24 cellular contexts compared by ENCODE assay signal in the genomic region with DNA sequence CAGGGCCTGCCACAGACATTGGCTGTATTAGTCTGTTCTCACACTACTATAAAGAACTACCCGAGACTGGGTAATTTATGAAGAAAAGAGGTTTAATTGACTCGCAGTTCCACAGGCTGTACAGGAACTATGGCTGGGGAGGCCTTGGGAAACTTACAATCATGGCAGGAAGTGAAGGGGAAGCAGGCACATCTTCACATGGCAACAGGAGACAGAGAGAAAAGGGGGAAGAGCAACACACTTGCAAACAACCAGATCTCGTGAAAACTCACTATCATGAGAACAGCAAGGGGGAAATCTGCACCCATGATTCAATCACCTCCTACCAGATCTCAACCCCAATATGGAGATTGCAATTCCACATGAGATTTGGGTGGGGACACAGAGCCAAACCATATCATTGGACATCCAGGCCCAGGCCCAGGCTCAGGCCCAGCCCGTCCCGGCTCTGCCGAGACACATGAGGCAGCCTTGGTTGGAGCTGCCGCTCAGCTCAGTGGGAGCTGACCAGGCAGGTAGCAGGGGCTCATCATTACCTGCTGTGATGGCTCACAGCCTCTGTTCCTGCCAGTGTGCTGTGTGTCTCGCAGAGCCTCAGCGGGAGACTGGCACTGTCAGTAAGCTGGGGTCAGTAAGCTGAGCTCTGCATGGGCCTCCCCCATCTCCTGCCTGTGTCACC. TPM values are rescaled to one million over a fixed set of nuclear protein-coding genes. Genes with fewer than 3 reads are reported as not detected.
DNase-seq lines count a peak whose midpoint lies in the region; ATAC-seq, FAIRE-seq and TF ChIP-seq lines count a peak whose summit lies in the region.
"Had no signal": no experiment of that assay in that cellular context is flagged by ENCODE, and none has a peak within 500 bp of the region (broad histone marks: within the 10 kb centered on the region; RNA-seq: fewer than 3 reads in every experiment).

No MANE protein-coding gene starts in this region.

- intact Hi-C loops in dendritic cell treated with granulocyte-macrophage colony-stimulating factor and Interleukin-4, amounts not matched to agents 40 ng/mL and 50 ng/mL, for 4 days (cut with micrococcal nuclease): no loop called here

- ATAC-seq in activated naive CD8-positive, alpha-beta T cell treated with anti-CD3 and anti-CD28 coated beads, Interleukin-2, amount 10 ng/mL, durations not matched to agents 7 days and 5 days (ENCODE audit: low read depth): no peak
- no peak for ATAC-seq in activated naive CD8-positive, alpha-beta T cell treated with anti-CD3 and anti-CD28 coated beads, Interleukin-2, amount 50 U/mL, for 24 hours
- ATAC-seq in SK-N-SH treated with all-trans-retinoic acid at 6 μM for 48 hours: no peak
- ATAC-seq: K562, Panc1 had no signal

- POLR2A ChIA-PET in activated naive CD8-positive, alpha-beta T cell treated with anti-CD3 and anti-CD28 coated beads, Interleukin-2, amount 10 ng/mL, durations not matched to agents 7 days and 5 days (lab: Charles Lee): interaction anchor here (0.9 to 1.3 kb wide), 2 partner anchors 8 to 11 kb away, joined by 3 to 4 read pairs; partner anchors contain the start of gene RALB

- H3K4me3 Mint-ChIP-seq in activated naive CD8-positive, alpha-beta T cell treated with anti-CD3 and anti-CD28 coated beads, Interleukin-2, amount 10 ng/mL, durations not matched to agents 7 days and 5 days: no peak overlapping the region
- no peak overlapping the region for H3K4me3 Mint-ChIP-seq in activated naive CD8-positive, alpha-beta T cell treated with anti-CD3 and anti-CD28 coated beads, Interleukin-2, amount 50 U/mL, for 24 hours
- H3K4me3 Mint-ChIP-seq in dendritic cell treated with granulocyte-macrophage colony-stimulating factor and Interleukin-4, amounts not matched to agents 40 ng/mL and 50 ng/mL, for 4 days: no peak overlapping the region
- H3K4me3 Mint-ChIP-seq in type B pancreatic cell: peak overlapping the region; percentile 8

- peaks cover 16% of the 10 kb centered on the region for H3K27me3 Mint-ChIP-seq in activated naive CD8-positive, alpha-beta T cell treated with anti-CD3 and anti-CD28 coated beads, Interleukin-2, amount 10 ng/mL, durations not matched to agents 7 days and 5 days
- H3K27me3 Mint-ChIP-seq in activated naive CD8-positive, alpha-beta T cell treated with anti-CD3 and anti-CD28 coated beads, Interleukin-2, amount 50 U/mL, for 24 hours: peaks cover 20% of the 10 kb centered on the region
- H3K27me3 Mint-ChIP-seq in dendritic cell treated with granulocyte-macrophage colony-stimulating factor and Interleukin-4, amounts not matched to agents 40 ng/mL and 50 ng/mL, for 4 days: peaks cover 20% of the 10 kb centered on the region
- no peaks in the 10 kb centered on the region for H3K27me3 Mint-ChIP-seq in type B pancreatic cell

- no peaks in the 10 kb centered on the region for H3K27me3 ChIP-seq in mucosa of rectum (ENCODE audit: control insufficient read depth in 2 of 2, insufficient read depth in 2 of 2, low read length in 2 of 2)
- peaks cover 0 to 3% of the 10 kb centered on the region in 2 donors for H3K27me3 ChIP-seq in small intestine (ENCODE audit: control insufficient read depth in 2 of 2, insufficient read depth in 2 of 2, low read length in 2 of 2)
- H3K27me3 ChIP-seq: MG63 had no signal

- no peak for FAIRE-seq in small intestine (lab: Jason Lieb, UNC)
- FAIRE-seq: G401.6, GM12892, H54, K562 had no signal

- DNase-seq in activated naive CD8-positive, alpha-beta T cell treated with anti-CD3 and anti-CD28 coated beads, Interleukin-2, amount 10 ng/mL, durations not matched to agents 7 days and 5 days: no peak
- DNase-seq in activated naive CD8-positive, alpha-beta T cell treated with anti-CD3 and anti-CD28 coated beads, Interleukin-2, amount 50 U/mL, for 24 hours: no peak
- DNase-seq in type B pancreatic cell (ENCODE audit: extremely low spot score, unreplicated experiment): no peak
- no peak for DNase-seq in small intestine
- DNase-seq in glomerular visceral epithelial cell (ENCODE audit: extremely low spot score): no peak
- DNase-seq: AML-193; CD8-positive, alpha-beta memory T cell; MG63; NCI-H1417 treated with DMSO at 0.1 percent for 48 hours; NCI-H2029; NCI-H2227 treated with DMSO at 0.1 percent for 48 hours; NCI-H510A; NCI-H748 treated with DMSO at 0.1 percent for 48 hours; NK-92 treated with Interleukin-12 subunit alpha and Interleukin-12 subunit beta, amount 100 ng/mL, for 24 hours; SIG-M5; SK-N-SH had no signal

- H3K4me3 ChIP-seq in mucosa of rectum (ENCODE audit: low read length in 2 of 2) (no peak overlapping the region), small intestine (ENCODE audit: low read depth in 1 of 2, low read length in 2 of 2) (no peak overlapping the region)
- H3K4me3 ChIP-seq: K562, MG63 had no signal

- H3K27ac Mint-ChIP-seq in activated naive CD8-positive, alpha-beta T cell treated with anti-CD3 and anti-CD28 coated beads, Interleukin-2, amount 10 ng/mL, durations not matched to agents 7 days and 5 days: peak overlapping the region; percentile 19
- H3K27ac Mint-ChIP-seq in activated naive CD8-positive, alpha-beta T cell treated with anti-CD3 and anti-CD28 coated beads, Interleukin-2, amount 50 U/mL, for 24 hours: no peak overlapping the region
- H3K27ac Mint-ChIP-seq in dendritic cell treated with granulocyte-macrophage colony-stimulating factor and Interleukin-4, amounts not matched to agents 40 ng/mL and 50 ng/mL, for 4 days: peak overlapping the region; percentile 87
- H3K27ac Mint-ChIP-seq in type B pancreatic cell: peak overlapping the region; percentile 85

- H3K4me1 Mint-ChIP-seq in activated naive CD8-positive, alpha-beta T cell treated with anti-CD3 and anti-CD28 coated beads, Interleukin-2, amount 10 ng/mL, durations not matched to agents 7 days and 5 days: peaks cover 20% of the 10 kb centered on the region
- peaks cover 4% of the 10 kb centered on the region for H3K4me1 Mint-ChIP-seq in activated naive CD8-positive, alpha-beta T cell treated with anti-CD3 and anti-CD28 coated beads, Interleukin-2, amount 50 U/mL, for 24 hours
- H3K4me1 Mint-ChIP-seq in dendritic cell treated with granulocyte-macrophage colony-stimulating factor and Interleukin-4, amounts not matched to agents 40 ng/mL and 50 ng/mL, for 4 days (ENCODE audit: low read depth): peaks cover 39% of the 10 kb centered on the region
- peaks cover 45% of the 10 kb centered on the region for H3K4me1 Mint-ChIP-seq in type B pancreatic cell (ENCODE audit: unreplicated experiment)
- H3K4me1 Mint-ChIP-seq: CD8-positive, alpha-beta memory T cell had no signal

- WGBS in small intestine, 3 donors: 97 to 98% (median 97%) methylated on average over 9 of the region's 9 CpGs

- H3K36me3 ChIP-seq in mucosa of rectum (ENCODE audit: control insufficient read depth in 2 of 2, insufficient read depth in 2 of 2, low read length in 2 of 2) (no peaks in the 10 kb centered on the region), small intestine (ENCODE audit: control insufficient read depth in 2 of 2, insufficient read depth in 2 of 2, low read length in 2 of 2) (no peaks in the 10 kb centered on the region)
- H3K36me3 ChIP-seq: MG63 had no signal

- no peaks in the 10 kb centered on the region for H3K9me3 ChIP-seq in mucosa of rectum (ENCODE audit: control insufficient read depth in 2 of 2, low read length in 2 of 2)
- H3K9me3 ChIP-seq in small intestine (ENCODE audit: control insufficient read depth, low read depth): no peaks in the 10 kb centered on the region
- H3K9me3 ChIP-seq: MG63, SK-N-SH had no signal

- H3K9me3 Mint-ChIP-seq in activated naive CD8-positive, alpha-beta T cell treated with anti-CD3 and anti-CD28 coated beads, Interleukin-2, amount 10 ng/mL, durations not matched to agents 7 days and 5 days: peaks cover 8% of the 10 kb centered on the region
- peaks cover 5% of the 10 kb centered on the region for H3K9me3 Mint-ChIP-seq in activated naive CD8-positive, alpha-beta T cell treated with anti-CD3 and anti-CD28 coated beads, Interleukin-2, amount 50 U/mL, for 24 hours
- H3K9me3 Mint-ChIP-seq in dendritic cell treated with granulocyte-macrophage colony-stimulating factor and Interleukin-4, amounts not matched to agents 40 ng/mL and 50 ng/mL, for 4 days: peaks cover 12% of the 10 kb centered on the region
- no peaks in the 10 kb centered on the region for H3K9me3 Mint-ChIP-seq in type B pancreatic cell
- H3K9me3 Mint-ChIP-seq: CD8-positive, alpha-beta memory T cell had no signal

- H3K36me3 Mint-ChIP-seq in activated naive CD8-positive, alpha-beta T cell treated with anti-CD3 and anti-CD28 coated beads, Interleukin-2, amount 10 ng/mL, durations not matched to agents 7 days and 5 days: peaks cover 4% of the 10 kb centered on the region
- no peaks in the 10 kb centered on the region for H3K36me3 Mint-ChIP-seq in activated naive CD8-positive, alpha-beta T cell treated with anti-CD3 and anti-CD28 coated beads, Interleukin-2, amount 50 U/mL, for 24 hours (ENCODE audit: low read depth)
- peaks cover 13% of the 10 kb centered on the region for H3K36me3 Mint-ChIP-seq in dendritic cell treated with granulocyte-macrophage colony-stimulating factor and Interleukin-4, amounts not matched to agents 40 ng/mL and 50 ng/mL, for 4 days (ENCODE audit: low read depth)
- H3K36me3 Mint-ChIP-seq in type B pancreatic cell: no peaks in the 10 kb centered on the region

- peak overlapping the region; percentile 83 to 88 for H3K27ac ChIP-seq in mucosa of rectum (ENCODE audit: low read depth in 2 of 2, low read length in 2 of 2)
- H3K27ac ChIP-seq in small intestine (ENCODE audit: low read depth in 1 of 2, low read length in 1 of 2): peak overlapping the region in 1 of 2 donors; percentile 90

- H3K4me1 ChIP-seq in mucosa of rectum (ENCODE audit: control insufficient read depth in 2 of 2, insufficient read depth in 2 of 2, low read length in 2 of 2) (peaks cover 26 to 34% of the 10 kb centered on the region in 2 donors), small intestine (ENCODE audit: control insufficient read depth in 2 of 2, insufficient read depth in 1 of 2, low read depth in 1 of 2, low read length in 1 of 2) (peaks cover 0 to 18% of the 10 kb centered on the region in 2 donors)

- TF ChIP-seq CTCF in type B pancreatic cell (conservative IDR thresholded peaks at IDR 0.05): no peak

- H3K9ac ChIP-seq in mucosa of rectum (ENCODE audit: low read depth in 1 of 2, low read length in 2 of 2): no peak overlapping the region
- H3K9ac ChIP-seq: SK-N-SH had no signal

TF ChIP-seq in SK-N-SH treated with all-trans-retinoic acid at 6 μM for 48 hours, 23 proteins besides CTCF, POLR2A, EP300 and RAD21:
- TF ChIP-seq ZNF70 (CRISPR knock-in tag; IDR thresholded peaks at IDR 0.05) (no peak), ZNF565 (CRISPR knock-in tag; conservative IDR thresholded peaks at IDR 0.05; ENCODE audit: low read depth) (no peak), OSR1 (CRISPR knock-in tag; IDR thresholded peaks at IDR 0.05) (no peak)

RNA-seq across cellular contexts. Expression of gene RALB, which starts 8.6 kb away (rescaled TPM):
- 10 to 100 TPM; 45.7 to 50.4 TPM for total RNA-seq in activated naive CD8-positive, alpha-beta T cell treated with anti-CD3 and anti-CD28 coated beads, Interleukin-2, amount 10 ng/mL, durations not matched to agents 7 days and 5 days
- 40.4 and 48.1 TPM in 2 replicates for total RNA-seq in type B pancreatic cell (ENCODE audit: low replicate concordance)
- polyA plus RNA-seq in small intestine: 10 to 100 TPM; 61.8 to 75.7 (median 74.9) TPM

RNA-seq across cellular contexts. Expression of gene TMEM185B, which starts 20.8 kb away (rescaled TPM):
- 10 to 100 TPM; 23.4 to 26.2 TPM for total RNA-seq in activated naive CD8-positive, alpha-beta T cell treated with anti-CD3 and anti-CD28 coated beads, Interleukin-2, amount 10 ng/mL, durations not matched to agents 7 days and 5 days
- 23.0 and 27.2 TPM in 2 replicates for total RNA-seq in type B pancreatic cell (ENCODE audit: low replicate concordance)
- 10 to 100 TPM in 1 of 3 donors, 1 to 10 TPM in 2; 2.0 to 10.5 (median 3.2) TPM for polyA plus RNA-seq in small intestine
